ENCODE assay signal across 8 cellular contexts in the genomic region with DNA sequence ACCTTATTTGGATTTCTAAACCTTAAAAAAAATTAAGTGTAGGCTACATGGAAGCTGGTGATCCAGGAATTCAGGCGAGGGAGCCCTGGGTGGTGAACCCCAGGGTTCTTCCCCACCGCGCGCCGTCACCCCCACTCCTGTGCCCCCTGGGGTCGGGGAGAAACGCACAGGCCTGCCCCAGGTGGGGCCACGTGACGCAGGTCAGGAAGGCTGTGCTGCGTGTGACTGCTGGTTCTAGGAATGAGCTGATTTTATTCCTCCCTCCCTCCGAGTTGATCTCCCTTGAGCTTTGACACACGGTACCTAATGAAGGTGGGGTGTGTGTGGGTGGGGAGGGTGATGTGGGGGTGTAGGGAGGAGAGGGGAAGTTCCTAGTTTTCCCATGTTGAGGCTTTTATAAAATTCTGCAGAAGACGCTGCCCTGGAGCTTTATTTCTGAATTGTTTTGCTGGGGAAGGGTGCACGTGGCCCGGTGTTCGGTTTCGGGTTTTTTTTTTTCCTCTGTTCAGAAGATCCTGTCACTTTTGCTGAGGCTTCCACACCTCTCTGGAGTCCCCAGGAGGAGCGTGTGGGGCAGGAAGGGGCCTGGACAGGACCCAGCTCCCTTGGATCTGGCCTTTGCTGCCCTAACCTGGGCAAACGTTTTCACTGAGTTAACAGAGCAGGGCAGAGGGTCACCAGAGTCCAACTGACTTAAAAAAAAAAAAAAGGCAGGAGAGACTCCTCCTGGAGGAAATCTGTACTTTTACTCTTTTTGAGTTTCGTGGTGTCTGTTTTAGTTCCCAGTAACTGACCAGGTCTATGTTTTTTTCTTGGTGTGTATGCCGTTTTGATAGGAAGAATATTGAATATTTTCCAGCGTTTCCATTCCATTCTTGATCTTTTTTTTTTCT. TPM values are rescaled to one million over a fixed set of nuclear protein-coding genes. Genes with fewer than 3 reads are reported as not detected.
DNase-seq lines count a peak whose midpoint lies in the region; ATAC-seq, FAIRE-seq and TF ChIP-seq lines count a peak whose summit lies in the region.

No MANE protein-coding gene starts in this region.

- H3K27ac ChIP-seq in hepatocyte (peak overlapping the region; percentile 87), spleen (peak overlapping the region; percentile 70 to 98 (median 93))

- H3K36me3 ChIP-seq in hepatocyte (replicated peaks; ENCODE audit: insufficient read depth, low read depth) (no peaks in the 10 kb centered on the region), spleen (no peaks in the 10 kb centered on the region)

- TF ChIP-seq CTCF in hepatocyte (IDR thresholded peaks at IDR 0.05; ENCODE audit: poor library complexity) (peak; percentile 31), spleen (IDR thresholded peaks at IDR 0.05 in 8 of 11, conservative IDR thresholded peaks at IDR 0.05 in 3 of 11) (no peak)

- intact Hi-C loops in spleen (cut with DNase I; ENCODE audit: low total_unique reads): loop anchor here (5.0 kb wide), 1 partner anchor 50 kb away; no protein-coding TSS in a partner anchor

- H3K4me3 ChIP-seq in hepatocyte (peak overlapping the region; percentile 90), spleen (peak overlapping the region; percentile 70 to 97 (median 86))

- peak overlapping the region; percentile 94 for H3K4me2 ChIP-seq in hepatocyte

- H3K27me3 ChIP-seq in hepatocyte (no peaks in the 10 kb centered on the region), spleen (replicated peaks in 1 of 7) (no peaks in the 10 kb centered on the region)

- H3K4me1 ChIP-seq in hepatocyte (ENCODE audit: insufficient read depth) (peaks cover 45% of the 10 kb centered on the region), spleen (peaks cover 27 to 91% (median 63%) of the 10 kb centered on the region in 6 donors)

- TF ChIP-seq POLR2A in spleen (IDR thresholded peaks at IDR 0.05): no peak

- H3K79me2 ChIP-seq in hepatocyte: peaks cover 51% of the 10 kb centered on the region

- DNase-seq in A172 (ENCODE audit: low spot score) (peak; percentile 37), GM18507 (ENCODE audit: extremely low spot score, insufficient read length, low read depth) (no peak), NCI-H526 treated with DMSO at 0.1 percent for 48 hours (lab: John Stamatoyannopoulos, UW) (peak; percentile 25), hepatocyte (ENCODE audit: low spot score) (peak; percentile 65), spleen (peak; percentile 89)
- DNase-seq in activated naive CD4-positive, alpha-beta T cell treated with anti-CD3 and anti-CD28 coated beads, Interleukin-2, amount 50 U/mL, for 16 hours: peak; percentile 54

- WGBS in hepatocyte (ENCODE audit: low lambda C conversion rate, missing lambda C conversion rate): 9% methylated on average over 19 of the region's 22 CpGs
- WGBS in spleen, 5 donors: 1 to 4% (median 2%) methylated on average over 22 of the region's 22 CpGs

- H3K9me3 ChIP-seq in hepatocyte (ENCODE audit: low read depth) (no peaks in the 10 kb centered on the region), spleen (no peaks in the 10 kb centered on the region)

- peak; percentile 84 for FAIRE-seq in GM18507 (lab: Jason Lieb, UNC)

- H3K9me2 ChIP-seq in hepatocyte (replicated peaks; ENCODE audit: insufficient read depth): no peaks in the 10 kb centered on the region

- H4K20me1 ChIP-seq in hepatocyte (ENCODE audit: insufficient read depth, poor library complexity, severe bottlenecking): peaks cover 28% of the 10 kb centered on the region

- H2AFZ ChIP-seq in hepatocyte: peak overlapping the region; percentile 8

- no peak for ATAC-seq in GM19452 (IDR thresholded peaks at IDR 0.05; ENCODE audit: unreplicated experiment)
- ATAC-seq in GM19324 (IDR thresholded peaks at IDR 0.05; ENCODE audit: low FRiP score, unreplicated experiment): no peak

RNA-seq across cellular contexts. Expression of gene GSE1, which starts 55.8 kb away (rescaled TPM):
- total RNA-seq in A172 (2014; rRNA removed; shearing (Covaris generic)): 9.7 and 13.4 TPM in 2 replicates
- total RNA-seq in hepatocyte (32.8 and 43.5 TPM in 2 replicates), spleen (100 to 1,000 TPM in 1 of 7 donors, 10 to 100 TPM in 6; 79.8 to 121 (median 91.4) TPM)
- polyA plus RNA-seq in hepatocyte (27.9 and 33.1 TPM in 2 replicates), spleen (10 to 100 TPM in 1 of 3 donors, 1 to 10 TPM in 2; 7.4 to 23.2 (median 9.2) TPM)
